ENCODE assay signal across 1 cellular context in the genomic region with DNA sequence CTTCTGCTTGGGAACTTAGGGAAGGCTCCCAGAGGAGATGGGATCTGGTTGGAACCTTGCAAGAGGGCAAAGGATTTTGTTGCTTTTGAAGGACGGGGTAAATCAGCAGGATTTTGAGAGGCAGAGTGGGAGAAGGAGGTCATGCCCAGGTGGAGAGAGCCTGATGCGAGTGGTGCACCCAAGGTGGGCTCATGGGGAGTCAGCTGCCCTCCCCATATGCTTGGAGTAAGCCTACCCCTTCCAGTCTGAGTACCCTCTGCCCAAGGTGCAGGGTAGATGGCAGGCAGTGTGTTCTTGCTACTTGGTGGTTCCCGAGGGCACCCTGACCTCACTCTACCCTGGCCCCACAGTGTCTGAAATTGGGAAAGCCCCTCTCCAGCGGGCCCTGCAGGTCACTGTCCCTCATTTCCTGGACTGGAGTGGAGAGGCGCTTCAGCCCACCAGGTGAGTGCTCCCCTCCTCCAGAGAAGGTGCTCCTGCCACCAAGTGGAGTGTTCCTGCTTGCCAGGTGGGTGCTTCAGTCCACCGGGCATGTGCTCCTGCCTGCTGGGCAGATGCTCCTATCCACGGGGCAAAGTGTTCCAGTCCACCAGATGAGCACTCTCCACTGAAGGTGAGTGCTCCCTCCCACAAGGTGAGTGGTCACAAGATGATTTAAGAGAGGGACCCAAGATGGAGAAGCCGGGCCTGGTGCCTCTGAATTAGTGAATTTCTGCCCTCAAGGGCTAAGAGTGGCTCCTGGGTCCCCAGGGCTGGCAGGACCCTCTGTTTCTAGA.
TF ChIP-seq lines count a peak whose summit lies in the region.

No MANE protein-coding gene starts in this region.

TF ChIP-seq in HepG2, 621 proteins besides CTCF, POLR2A, EP300 and RAD21 (continues in another document):
- TF ChIP-seq NFKB2 (CRISPR knock-in tag; IDR thresholded peaks at IDR 0.05; ENCODE audit: borderline replicate concordance) (peak; percentile 74), SKI (IDR thresholded peaks at IDR 0.05; ENCODE audit: partially characterized antibody) (no peak), BORCS8-MEF2B (CRISPR knock-in tag; IDR thresholded peaks at IDR 0.05) (no peak), KMT2A (CRISPR knock-in tag; IDR thresholded peaks at IDR 0.05) (0 out of 2 replicates have a peak, but pooled peaks have one; percentile 20), ZNF724P (CRISPR knock-in tag; IDR thresholded peaks at IDR 0.05; ENCODE audit: borderline replicate concordance) (0 out of 2 replicates have a peak, but pooled peaks have one; percentile 46), ZNF788 (CRISPR knock-in tag; IDR thresholded peaks at IDR 0.05; ENCODE audit: borderline replicate concordance) (no peak; the same call in 1 of the 2 replicates), ZNF263 (CRISPR knock-in tag; IDR thresholded peaks at IDR 0.05) (peak; percentile 100), MYC (CRISPR knock-in tag; IDR thresholded peaks at IDR 0.05; ENCODE audit: borderline replicate concordance) (peak; percentile 55; the same call in 1 of the 2 replicates), IRF2 (CRISPR knock-in tag; IDR thresholded peaks at IDR 0.05) (no peak), BRD4 (CRISPR knock-in tag; IDR thresholded peaks at IDR 0.05) (peak; percentile 8; the same call in 1 of the 2 replicates), PHF5A (CRISPR knock-in tag; IDR thresholded peaks at IDR 0.05; ENCODE audit: low read depth, unreplicated experiment) (no peak), GATA4 (IDR thresholded peaks at IDR 0.05; ENCODE audit: borderline replicate concordance, low read depth) (no peak), SETDB1 (CRISPR knock-in tag; IDR thresholded peaks at IDR 0.05; ENCODE audit: borderline replicate concordance) (no peak), SP1 (IDR thresholded peaks at IDR 0.05) (no peak), SP1 (CRISPR knock-in tag; IDR thresholded peaks at IDR 0.05) (no peak), NR1H2 (CRISPR knock-in tag; IDR thresholded peaks at IDR 0.05; ENCODE audit: borderline replicate concordance, low read depth) (no peak), HNRNPL (IDR thresholded peaks at IDR 0.05; ENCODE audit: low read depth, low read length) (peak; percentile 79), FIP1L1 (IDR thresholded peaks at IDR 0.05; ENCODE audit: borderline replicate concordance, insufficient read depth, low read depth, low read length) (no peak), ZNF777 (CRISPR knock-in tag; IDR thresholded peaks at IDR 0.05) (peak; percentile 43; the same call in 1 of the 2 replicates), CBX1 (IDR thresholded peaks at IDR 0.05; ENCODE audit: low read depth) (peak; percentile 61)
- TF ChIP-seq, protein P1, sequence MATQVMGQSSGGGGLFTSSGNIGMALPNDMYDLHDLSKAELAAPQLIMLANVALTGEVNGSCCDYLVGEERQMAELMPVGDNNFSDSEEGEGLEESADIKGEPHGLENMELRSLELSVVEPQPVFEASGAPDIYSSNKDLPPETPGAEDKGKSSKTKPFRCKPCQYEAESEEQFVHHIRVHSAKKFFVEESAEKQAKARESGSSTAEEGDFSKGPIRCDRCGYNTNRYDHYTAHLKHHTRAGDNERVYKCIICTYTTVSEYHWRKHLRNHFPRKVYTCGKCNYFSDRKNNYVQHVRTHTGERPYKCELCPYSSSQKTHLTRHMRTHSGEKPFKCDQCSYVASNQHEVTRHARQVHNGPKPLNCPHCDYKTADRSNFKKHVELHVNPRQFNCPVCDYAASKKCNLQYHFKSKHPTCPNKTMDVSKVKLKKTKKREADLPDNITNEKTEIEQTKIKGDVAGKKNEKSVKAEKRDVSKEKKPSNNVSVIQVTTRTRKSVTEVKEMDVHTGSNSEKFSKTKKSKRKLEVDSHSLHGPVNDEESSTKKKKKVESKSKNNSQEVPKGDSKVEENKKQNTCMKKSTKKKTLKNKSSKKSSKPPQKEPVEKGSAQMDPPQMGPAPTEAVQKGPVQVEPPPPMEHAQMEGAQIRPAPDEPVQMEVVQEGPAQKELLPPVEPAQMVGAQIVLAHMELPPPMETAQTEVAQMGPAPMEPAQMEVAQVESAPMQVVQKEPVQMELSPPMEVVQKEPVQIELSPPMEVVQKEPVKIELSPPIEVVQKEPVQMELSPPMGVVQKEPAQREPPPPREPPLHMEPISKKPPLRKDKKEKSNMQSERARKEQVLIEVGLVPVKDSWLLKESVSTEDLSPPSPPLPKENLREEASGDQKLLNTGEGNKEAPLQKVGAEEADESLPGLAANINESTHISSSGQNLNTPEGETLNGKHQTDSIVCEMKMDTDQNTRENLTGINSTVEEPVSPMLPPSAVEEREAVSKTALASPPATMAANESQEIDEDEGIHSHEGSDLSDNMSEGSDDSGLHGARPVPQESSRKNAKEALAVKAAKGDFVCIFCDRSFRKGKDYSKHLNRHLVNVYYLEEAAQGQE (IDR thresholded peaks at IDR 0.05; ENCODE audit: borderline replicate concordance in 1 of 2, low read depth in 1 of 2, low read length in 2 of 2): no peak
- TF ChIP-seq, protein P2, sequence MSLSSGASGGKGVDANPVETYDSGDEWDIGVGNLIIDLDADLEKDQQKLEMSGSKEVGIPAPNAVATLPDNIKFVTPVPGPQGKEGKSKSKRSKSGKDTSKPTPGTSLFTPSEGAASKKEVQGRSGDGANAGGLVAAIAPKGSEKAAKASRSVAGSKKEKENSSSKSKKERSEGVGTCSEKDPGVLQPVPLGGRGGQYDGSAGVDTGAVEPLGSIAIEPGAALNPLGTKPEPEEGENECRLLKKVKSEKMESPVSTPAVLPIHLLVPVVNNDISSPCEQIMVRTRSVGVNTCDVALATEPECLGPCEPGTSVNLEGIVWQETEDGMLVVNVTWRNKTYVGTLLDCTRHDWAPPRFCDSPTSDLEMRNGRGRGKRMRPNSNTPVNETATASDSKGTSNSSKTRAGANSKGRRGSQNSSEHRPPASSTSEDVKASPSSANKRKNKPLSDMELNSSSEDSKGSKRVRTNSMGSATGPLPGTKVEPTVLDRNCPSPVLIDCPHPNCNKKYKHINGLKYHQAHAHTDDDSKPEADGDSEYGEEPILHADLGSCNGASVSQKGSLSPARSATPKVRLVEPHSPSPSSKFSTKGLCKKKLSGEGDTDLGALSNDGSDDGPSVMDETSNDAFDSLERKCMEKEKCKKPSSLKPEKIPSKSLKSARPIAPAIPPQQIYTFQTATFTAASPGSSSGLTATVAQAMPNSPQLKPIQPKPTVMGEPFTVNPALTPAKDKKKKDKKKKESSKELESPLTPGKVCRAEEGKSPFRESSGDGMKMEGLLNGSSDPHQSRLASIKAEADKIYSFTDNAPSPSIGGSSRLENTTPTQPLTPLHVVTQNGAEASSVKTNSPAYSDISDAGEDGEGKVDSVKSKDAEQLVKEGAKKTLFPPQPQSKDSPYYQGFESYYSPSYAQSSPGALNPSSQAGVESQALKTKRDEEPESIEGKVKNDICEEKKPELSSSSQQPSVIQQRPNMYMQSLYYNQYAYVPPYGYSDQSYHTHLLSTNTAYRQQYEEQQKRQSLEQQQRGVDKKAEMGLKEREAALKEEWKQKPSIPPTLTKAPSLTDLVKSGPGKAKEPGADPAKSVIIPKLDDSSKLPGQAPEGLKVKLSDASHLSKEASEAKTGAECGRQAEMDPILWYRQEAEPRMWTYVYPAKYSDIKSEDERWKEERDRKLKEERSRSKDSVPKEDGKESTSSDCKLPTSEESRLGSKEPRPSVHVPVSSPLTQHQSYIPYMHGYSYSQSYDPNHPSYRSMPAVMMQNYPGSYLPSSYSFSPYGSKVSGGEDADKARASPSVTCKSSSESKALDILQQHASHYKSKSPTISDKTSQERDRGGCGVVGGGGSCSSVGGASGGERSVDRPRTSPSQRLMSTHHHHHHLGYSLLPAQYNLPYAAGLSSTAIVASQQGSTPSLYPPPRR (CRISPR knock-in tag; IDR thresholded peaks at IDR 0.05; ENCODE audit: borderline replicate concordance): peak; percentile 46; the same call in 1 of the 2 replicates
- TF ChIP-seq, protein P3, sequence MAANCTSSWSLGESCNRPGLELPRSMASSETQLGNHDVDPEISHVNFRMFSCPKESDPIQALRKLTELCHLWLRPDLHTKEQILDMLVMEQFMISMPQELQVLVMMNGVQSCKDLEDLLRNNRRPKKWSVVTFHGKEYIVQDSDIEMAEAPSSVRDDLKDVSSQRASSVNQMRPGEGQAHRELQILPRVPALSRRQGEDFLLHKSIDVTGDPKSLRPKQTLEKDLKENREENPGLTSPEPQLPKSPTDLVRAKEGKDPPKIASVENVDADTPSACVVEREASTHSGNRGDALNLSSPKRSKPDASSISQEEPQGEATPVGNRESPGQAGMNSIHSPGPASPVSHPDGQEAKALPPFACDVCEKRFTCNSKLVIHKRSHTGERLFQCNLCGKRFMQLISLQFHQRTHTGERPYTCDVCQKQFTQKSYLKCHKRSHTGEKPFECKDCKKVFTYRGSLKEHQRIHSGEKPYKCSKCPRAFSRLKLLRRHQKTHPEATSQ (CRISPR knock-in tag; IDR thresholded peaks at IDR 0.05; ENCODE audit: borderline replicate concordance): no peak
- TF ChIP-seq, protein P4, sequence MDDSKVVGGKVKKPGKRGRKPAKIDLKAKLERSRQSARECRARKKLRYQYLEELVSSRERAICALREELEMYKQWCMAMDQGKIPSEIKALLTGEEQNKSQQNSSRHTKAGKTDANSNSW (CRISPR knock-in tag; IDR thresholded peaks at IDR 0.05; ENCODE audit: borderline replicate concordance): peak; percentile 67; the same call in 1 of the 2 replicates
- TF ChIP-seq, protein P5, sequence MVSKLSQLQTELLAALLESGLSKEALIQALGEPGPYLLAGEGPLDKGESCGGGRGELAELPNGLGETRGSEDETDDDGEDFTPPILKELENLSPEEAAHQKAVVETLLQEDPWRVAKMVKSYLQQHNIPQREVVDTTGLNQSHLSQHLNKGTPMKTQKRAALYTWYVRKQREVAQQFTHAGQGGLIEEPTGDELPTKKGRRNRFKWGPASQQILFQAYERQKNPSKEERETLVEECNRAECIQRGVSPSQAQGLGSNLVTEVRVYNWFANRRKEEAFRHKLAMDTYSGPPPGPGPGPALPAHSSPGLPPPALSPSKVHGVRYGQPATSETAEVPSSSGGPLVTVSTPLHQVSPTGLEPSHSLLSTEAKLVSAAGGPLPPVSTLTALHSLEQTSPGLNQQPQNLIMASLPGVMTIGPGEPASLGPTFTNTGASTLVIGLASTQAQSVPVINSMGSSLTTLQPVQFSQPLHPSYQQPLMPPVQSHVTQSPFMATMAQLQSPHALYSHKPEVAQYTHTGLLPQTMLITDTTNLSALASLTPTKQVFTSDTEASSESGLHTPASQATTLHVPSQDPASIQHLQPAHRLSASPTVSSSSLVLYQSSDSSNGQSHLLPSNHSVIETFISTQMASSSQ (IDR thresholded peaks at IDR 0.05; ENCODE audit: low read depth): no peak
- TF ChIP-seq, protein P5 (CRISPR knock-in tag; IDR thresholded peaks at IDR 0.05; ENCODE audit: borderline replicate concordance): peak; percentile 30; the same call in 1 of the 2 replicates
- TF ChIP-seq, protein P6, sequence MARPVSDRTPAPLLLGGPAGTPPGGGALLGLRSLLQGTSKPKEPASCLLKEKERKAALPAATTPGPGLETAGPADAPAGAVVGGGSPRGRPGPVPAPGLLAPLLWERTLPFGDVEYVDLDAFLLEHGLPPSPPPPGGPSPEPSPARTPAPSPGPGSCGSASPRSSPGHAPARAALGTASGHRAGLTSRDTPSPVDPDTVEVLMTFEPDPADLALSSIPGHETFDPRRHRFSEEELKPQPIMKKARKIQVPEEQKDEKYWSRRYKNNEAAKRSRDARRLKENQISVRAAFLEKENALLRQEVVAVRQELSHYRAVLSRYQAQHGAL (CRISPR knock-in tag; IDR thresholded peaks at IDR 0.05; ENCODE audit: not compliant biosample characterization): peak; percentile 50
- TF ChIP-seq, protein P7, sequence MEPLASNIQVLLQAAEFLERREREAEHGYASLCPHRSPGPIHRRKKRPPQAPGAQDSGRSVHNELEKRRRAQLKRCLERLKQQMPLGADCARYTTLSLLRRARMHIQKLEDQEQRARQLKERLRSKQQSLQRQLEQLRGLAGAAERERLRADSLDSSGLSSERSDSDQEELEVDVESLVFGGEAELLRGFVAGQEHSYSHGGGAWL (CRISPR knock-in tag; IDR thresholded peaks at IDR 0.05): 0 out of 2 replicates have a peak, but pooled peaks have one; percentile 8
- TF ChIP-seq, protein P8, sequence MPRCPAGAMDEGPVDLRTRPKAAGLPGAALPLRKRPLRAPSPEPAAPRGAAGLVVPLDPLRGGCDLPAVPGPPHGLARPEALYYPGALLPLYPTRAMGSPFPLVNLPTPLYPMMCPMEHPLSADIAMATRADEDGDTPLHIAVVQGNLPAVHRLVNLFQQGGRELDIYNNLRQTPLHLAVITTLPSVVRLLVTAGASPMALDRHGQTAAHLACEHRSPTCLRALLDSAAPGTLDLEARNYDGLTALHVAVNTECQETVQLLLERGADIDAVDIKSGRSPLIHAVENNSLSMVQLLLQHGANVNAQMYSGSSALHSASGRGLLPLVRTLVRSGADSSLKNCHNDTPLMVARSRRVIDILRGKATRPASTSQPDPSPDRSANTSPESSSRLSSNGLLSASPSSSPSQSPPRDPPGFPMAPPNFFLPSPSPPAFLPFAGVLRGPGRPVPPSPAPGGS (CRISPR knock-in tag; IDR thresholded peaks at IDR 0.05): peak; percentile 21; the same call in 1 of the 2 replicates
